Comparison of ENCODE assay signal across 18 cellular contexts in the genomic region with DNA sequence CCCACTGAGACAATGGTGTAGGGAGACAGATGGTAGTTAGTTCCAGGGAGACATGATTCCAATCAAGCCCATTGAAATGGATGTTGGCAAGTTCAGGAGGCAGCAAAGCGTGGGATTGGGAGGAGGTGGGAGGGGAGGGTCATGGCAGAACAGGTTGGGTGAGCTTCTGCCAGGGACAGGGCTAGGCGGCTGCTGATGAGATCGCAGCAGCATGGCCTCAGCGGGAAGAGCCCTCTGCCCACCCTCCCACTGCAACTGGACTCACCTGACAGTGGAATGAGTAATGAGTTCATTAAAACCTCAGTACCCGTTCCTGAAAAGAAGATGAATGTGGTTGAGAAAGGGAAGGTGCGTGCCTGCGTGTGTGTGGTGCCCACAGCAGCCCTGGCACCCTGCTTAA.
"Had no signal": no experiment of that assay in that cellular context is flagged by ENCODE, and none has a peak within 500 bp of the region (broad histone marks: within the 10 kb centered on the region; RNA-seq: fewer than 3 reads in every experiment).

No MANE protein-coding gene starts in this region.

- H3K9me3 ChIP-seq: heart left ventricle, neutrophil, vagina had no signal

- H3K36me3 ChIP-seq: heart left ventricle, neutrophil, right atrium auricular region, tibial nerve, vagina had no signal

- DNase-seq: activated CD4-positive, alpha-beta memory T cell treated with anti-CD3 and anti-CD28 coated beads, Interleukin-2, amount 10 ng/mL, durations not matched to agents 7 days and 5 days; activated CD4-positive, alpha-beta T cell treated with anti-CD3 and anti-CD28 coated beads for 4 hours; activated naive CD4-positive, alpha-beta T cell treated with anti-CD3 and anti-CD28 coated beads, Interleukin-2, amount 50 U/mL, for 16 hours; activated T-cell treated with anti-CD3 and anti-CD28 coated beads, Interleukin-2, amount 50 U/mL, for 24 hours; heart left ventricle; kidney; left ventricle myocardium superior; naive thymus-derived CD8-positive, alpha-beta T cell; stimulated activated CD4-positive, alpha-beta T cell treated with anti-CD3 and anti-CD28 coated beads, Interleukin-15, amount 100 ng/mL, for 24 hours; stimulated activated CD4-positive, alpha-beta T cell treated with anti-CD3 and anti-CD28 coated beads, Interleukin-4, amount 100 ng/mL, for 1 hour; stimulated activated naive CD4-positive, alpha-beta T cell; substantia nigra had no signal

- H3K4me3 ChIP-seq: heart left ventricle, right atrium auricular region, skin epidermis, tibial nerve, vagina had no signal

- H3K27ac ChIP-seq: epithelial cell of prostate, heart left ventricle, neutrophil, right atrium auricular region, skin epidermis, tibial nerve, vagina had no signal

- H3K27me3 ChIP-seq: heart left ventricle, neutrophil, right atrium auricular region, tibial nerve, vagina had no signal

- H3K4me1 ChIP-seq: heart left ventricle, right atrium auricular region, tibial nerve, vagina had no signal
